8 cellular contexts compared by ENCODE assay signal in genomic region chr15:70853270-70853854, GRCh38. TPM values are rescaled to one million over a fixed set of nuclear protein-coding genes. Genes with fewer than 3 reads are reported as not detected.
DNase-seq lines count a peak whose midpoint lies in the region; ATAC-seq and TF ChIP-seq lines count a peak whose summit lies in the region.

No MANE protein-coding gene starts in this region.

- intact Hi-C loops in body of pancreas (cut with DNase I): no loop called here

- H3K4me3 ChIP-seq in LNCaP clone FGC (ENCODE audit: low read depth, low read length) (peak overlapping the region; percentile 56), body of pancreas (peak overlapping the region; percentile 10 to 56), iPS-18c (ENCODE audit: insufficient read depth, low read depth, low read length) (peak overlapping the region; percentile 84), skin epidermis (peak overlapping the region; percentile 36 to 69 (median 60))

- ATAC-seq in body of pancreas (peak; percentile 39), HG03175 (IDR thresholded peaks at IDR 0.05; ENCODE audit: unreplicated experiment) (no peak), GM19463 (IDR thresholded peaks at IDR 0.05; ENCODE audit: unreplicated experiment) (no peak), GM19467 (IDR thresholded peaks at IDR 0.05; ENCODE audit: unreplicated experiment) (no peak)

- no peaks in the 10 kb centered on the region for H3K9me3 ChIP-seq in body of pancreas
- peaks cover 4% of the 10 kb centered on the region for H3K9me3 ChIP-seq in iPS-18c (ENCODE audit: control insufficient read depth, insufficient read depth, low read length)

- H3K27me3 ChIP-seq in body of pancreas: no peaks in the 10 kb centered on the region

- H3K4me1 ChIP-seq in body of pancreas: peaks cover 23% of the 10 kb centered on the region

- no peaks in the 10 kb centered on the region for H3K36me3 ChIP-seq in body of pancreas (replicated peaks in 1 of 2; ENCODE audit: insufficient read depth in 1 of 2, low read depth in 2 of 2)

- in situ Hi-C loops in Caki2 (cut with HindIII; ENCODE audit: low pct_unique_long_range_greater_than_20kb, low sequenced_read_pairs): no loop called here

- TF ChIP-seq CTCF in LNCaP clone FGC (IDR thresholded peaks at IDR 0.05; ENCODE audit: control insufficient read depth, extremely low read depth, insufficient read depth) (no peak), body of pancreas (IDR thresholded peaks at IDR 0.05) (no peak)

- H3K27ac ChIP-seq in body of pancreas (peak overlapping the region; percentile 68 to 82 (median 76)), skin epidermis (peak overlapping the region in 20 of 21 experiments; percentile 28 to 94 (median 82))

- DNase-seq in Caki2 (ENCODE audit: low read depth) (peak; percentile 50), LNCaP clone FGC (ENCODE audit: low read depth) (no peak), body of pancreas (peak; percentile 21 to 25 (median 22))

- peak in 2 of 3 donors; percentile 54 to 59 for TF ChIP-seq POLR2A in body of pancreas (IDR thresholded peaks at IDR 0.05)

- 9 to 33% methylated on average over 9 to 38 of the region's 38 CpGs for WGBS in body of pancreas, 2 donors

RNA-seq across cellular contexts. Expression of gene LARP6, which starts 0.6 kb away (rescaled TPM):
- total RNA-seq in Caki2 (2014; rRNA removed; shearing (Covaris generic); ENCODE audit: low replicate concordance): 35.4 and 41.0 TPM in 2 replicates
- total RNA-seq in body of pancreas: 10 to 100 TPM; 20.0 to 44.2 TPM

RNA-seq across cellular contexts. Expression of gene THAP10, which starts 38.9 kb away (rescaled TPM):
- 7.2 and 11.1 TPM in 2 replicates for total RNA-seq in Caki2 (2014; rRNA removed; shearing (Covaris generic); ENCODE audit: low replicate concordance)
- total RNA-seq in body of pancreas: 1 to 10 TPM; 1.3 to 3.0 TPM

RNA-seq across cellular contexts. Expression of gene LRRC49, which starts 39.3 kb away (rescaled TPM):
- 8.4 and 8.5 TPM in 2 replicates for total RNA-seq in Caki2 (2014; rRNA removed; shearing (Covaris generic); ENCODE audit: low replicate concordance)
- total RNA-seq in body of pancreas: 1 to 10 TPM; 3.0 to 7.3 TPM

Comparison
In these comparisons a context has a peak if more than half of its experiments do, and no peak if none do; other contexts are left out.
1. H3K4me3 ChIP-seq: peak in every context shown above with its lines; median percentile 84 in iPS-18c; 60 in skin epidermis; 56 in LNCaP clone FGC; 33 in body of pancreas.